ENCODE assay signal across 1 cellular context in the genomic region with DNA sequence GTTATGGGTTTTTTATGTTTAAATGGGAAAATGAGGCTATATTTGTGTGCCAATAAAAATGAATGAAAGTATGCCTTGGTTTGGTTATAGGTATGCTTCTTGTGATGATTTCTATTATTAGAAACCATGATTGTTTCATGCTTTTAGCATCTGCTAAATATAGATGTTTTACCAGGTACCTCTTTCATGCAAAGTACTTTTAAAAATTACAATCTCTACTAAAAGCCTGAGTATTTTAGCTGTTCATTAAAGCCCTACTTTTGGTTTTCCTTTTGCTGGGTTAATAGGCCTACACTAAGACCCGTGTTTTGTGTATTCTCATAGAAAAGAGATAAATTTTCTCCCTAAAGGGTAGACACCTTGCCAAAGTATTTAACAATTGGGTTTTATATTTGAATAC.
TF ChIP-seq lines count a peak whose summit lies in the region.

No MANE protein-coding gene starts in this region.

TF ChIP-seq in IMR-90, 13 proteins besides CTCF, POLR2A, EP300 and RAD21:
- TF ChIP-seq NFE2L2 (IDR thresholded peaks at IDR 0.05; ENCODE audit: low read depth, low read length): no peak
- no peak for TF ChIP-seq MAFK (IDR thresholded peaks at IDR 0.05; ENCODE audit: low read depth, low read length)
